ENCODE assay signal across 8 cellular contexts in genomic region chr9:89410709-89411111, GRCh38.
A peak's percentile ranks its signal among the peaks of the same experiment; 100 is the strongest.
DNase-seq lines count a peak whose midpoint lies in the region; ATAC-seq and TF ChIP-seq lines count a peak whose summit lies in the region.

No MANE protein-coding gene starts in this region.

- H3K36me3 ChIP-seq in neutrophil = peaks cover 51% of the 10 kb centered on the region

- no peaks in the 10 kb centered on the region for H3K27me3 ChIP-seq in neutrophil

- H3K27ac ChIP-seq in neutrophil = peak overlapping the region; percentile 52

- H3K4me3 ChIP-seq in neutrophil (ENCODE audit: low read depth in 1 of 2, low read length in 1 of 2) = no peak overlapping the region

- H3K4me1 ChIP-seq in neutrophil (ENCODE audit: control insufficient read depth in 1 of 2, insufficient read depth in 1 of 2, low read depth in 1 of 2, low read length in 1 of 2) = peaks cover 32 to 53% of the 10 kb centered on the region in 2 experiments

- intact Hi-C loops in sciatic nerve (cut with DNase I) = no loop called here

- no peaks in the 10 kb centered on the region for H3K27me3 Mint-ChIP-seq in activated CD8-positive, alpha-beta T cell treated with anti-CD3 and anti-CD28 coated beads, Interleukin-2, amount 10 ng/mL, durations not matched to agents 7 days and 5 days (ENCODE audit: low read depth)

- H3K4me3 Mint-ChIP-seq in activated CD8-positive, alpha-beta T cell treated with anti-CD3 and anti-CD28 coated beads, Interleukin-2, amount 10 ng/mL, durations not matched to agents 7 days and 5 days = peak overlapping the region; percentile 2

- POLR2A ChIA-PET in activated CD8-positive, alpha-beta T cell treated with anti-CD3 and anti-CD28 coated beads, Interleukin-2, amount 10 ng/mL, durations not matched to agents 7 days and 5 days (lab: Charles Lee) = interaction anchor here (0.8 to 1.1 kb wide), 3 partner anchors 11 to 68 kb away, joined by 3 to 4 read pairs (median 4); no protein-coding TSS in a partner anchor

- H3K36me3 Mint-ChIP-seq in activated CD8-positive, alpha-beta T cell treated with anti-CD3 and anti-CD28 coated beads, Interleukin-2, amount 10 ng/mL, durations not matched to agents 7 days and 5 days (ENCODE audit: low read depth) = peaks cover 92% of the 10 kb centered on the region

- peaks cover 97% of the 10 kb centered on the region for H3K4me1 Mint-ChIP-seq in activated CD8-positive, alpha-beta T cell treated with anti-CD3 and anti-CD28 coated beads, Interleukin-2, amount 10 ng/mL, durations not matched to agents 7 days and 5 days (ENCODE audit: low read depth)

- CTCF ChIA-PET in activated CD8-positive, alpha-beta T cell treated with anti-CD3 and anti-CD28 coated beads, Interleukin-2, amount 10 ng/mL, durations not matched to agents 7 days and 5 days (lab: Charles Lee) = interaction anchor here (0.8 to 2.8 kb wide), 8 partner anchors 14 to 138 kb away, joined by 3 to 14 read pairs (median 6); no protein-coding TSS in a partner anchor

- H3K27ac Mint-ChIP-seq in activated CD8-positive, alpha-beta T cell treated with anti-CD3 and anti-CD28 coated beads, Interleukin-2, amount 10 ng/mL, durations not matched to agents 7 days and 5 days = peak overlapping the region; percentile 78

- no peaks in the 10 kb centered on the region for H3K9me3 Mint-ChIP-seq in activated CD8-positive, alpha-beta T cell treated with anti-CD3 and anti-CD28 coated beads, Interleukin-2, amount 10 ng/mL, durations not matched to agents 7 days and 5 days (ENCODE audit: insufficient read depth)

- no peaks in the 10 kb centered on the region for H3K9me3 ChIP-seq in neutrophil

- no peak for TF ChIP-seq CTCF in neutrophil (IDR thresholded peaks at IDR 0.05)

- no peak for DNase-seq in activated CD8-positive, alpha-beta T cell treated with anti-CD3 and anti-CD28 coated beads, Interleukin-2, amount 10 ng/mL, durations not matched to agents 7 days and 5 days
- no peak for DNase-seq in NCI-H524 treated with DMSO at 0.1 percent for 48 hours (lab: John Stamatoyannopoulos, UW)
- no peak for DNase-seq in NCI-H345 treated with DMSO at 0.1 percent for 48 hours (lab: John Stamatoyannopoulos, UW; ENCODE audit: unreplicated experiment)
- DNase-seq in pons (ENCODE audit: low spot score) = no peak
- no peak for DNase-seq in sciatic nerve (ENCODE audit: low spot score)

- peak; percentile 66 for ATAC-seq in GM18870 (IDR thresholded peaks at IDR 0.05; ENCODE audit: unreplicated experiment)
- peak; percentile 31 for ATAC-seq in HG03060 (IDR thresholded peaks at IDR 0.05; ENCODE audit: low read depth, unreplicated experiment)
- ATAC-seq in activated CD8-positive, alpha-beta T cell treated with anti-CD3 and anti-CD28 coated beads, Interleukin-2, amount 10 ng/mL, durations not matched to agents 7 days and 5 days = peak; percentile 23
- ATAC-seq in sciatic nerve = no peak
